11 cellular contexts compared by ENCODE assay signal in genomic region chr10:18607503-18607902, GRCh38. TPM values are rescaled to one million over a fixed set of nuclear protein-coding genes. Genes with fewer than 3 reads are reported as not detected.
DNase-seq lines count a peak whose midpoint lies in the region; ATAC-seq and TF ChIP-seq lines count a peak whose summit lies in the region.
"Had no signal": no experiment of that assay in that cellular context is flagged by ENCODE, and none has a peak within 500 bp of the region (broad histone marks: within the 10 kb centered on the region; RNA-seq: fewer than 3 reads in every experiment).

No MANE protein-coding gene starts in this region.

- H3K4me1 ChIP-seq in ovary (ENCODE audit: insufficient read depth): no peaks in the 10 kb centered on the region
- H3K4me1 ChIP-seq: BLaER1 had no signal

- no peaks in the 10 kb centered on the region for H3K4me1 Mint-ChIP-seq in T-helper 2 cell treated with Interferon-gamma antibody and Interleukin-4, amounts not matched to agents 5 μg/mL and 100 μg/mL, for 36 hours (ENCODE audit: low read depth)
- H3K4me1 Mint-ChIP-seq: IgD-negative memory B cell had no signal

- H3K9me3 ChIP-seq in ovary: no peaks in the 10 kb centered on the region
- H3K9me3 ChIP-seq: BLaER1, right lobe of liver had no signal

- TF ChIP-seq CTCF in astrocyte of the cerebellum (IDR thresholded peaks at IDR 0.05; ENCODE audit: low read depth, low read length, missing control alignments): no peak
- no peak for TF ChIP-seq CTCF in ovary (IDR thresholded peaks at IDR 0.05)

- no peak for ATAC-seq in activated CD4-positive, CD25-positive, alpha-beta regulatory T cell treated with anti-CD3 and anti-CD28 coated beads, Interleukin-2, amount 50 U/mL, for 24 hours

- H3K36me3 Mint-ChIP-seq in T-helper 2 cell treated with Interferon-gamma antibody and Interleukin-4, amounts not matched to agents 5 μg/mL and 100 μg/mL, for 36 hours (ENCODE audit: low read depth): peaks cover 31% of the 10 kb centered on the region

- in situ Hi-C loops in astrocyte of the cerebellum (cut with HindIII; ENCODE audit: low sequenced_read_pairs): loop anchor here (10.0 kb wide), 1 partner anchor 73 kb away; no protein-coding TSS in a partner anchor

- H3K36me3 ChIP-seq in ovary: no peaks in the 10 kb centered on the region

- TF ChIP-seq POLR2A in ovary (IDR thresholded peaks at IDR 0.05): no peak

- no peak overlapping the region for H3K27ac ChIP-seq in ovary
- H3K27ac ChIP-seq: BLaER1 had no signal

- H3K4me3 Mint-ChIP-seq in T-helper 2 cell treated with Interferon-gamma antibody and Interleukin-4, amounts not matched to agents 5 μg/mL and 100 μg/mL, for 36 hours: no peak overlapping the region
- H3K4me3 Mint-ChIP-seq: IgD-negative memory B cell had no signal

- H3K27ac Mint-ChIP-seq in T-helper 2 cell treated with Interferon-gamma antibody and Interleukin-4, amounts not matched to agents 5 μg/mL and 100 μg/mL, for 36 hours: no peak overlapping the region

- no peak for TF ChIP-seq EP300 in ovary (IDR thresholded peaks at IDR 0.05)

- DNase-seq in NCI-H1436 (lab: John Stamatoyannopoulos, UW) (peak; percentile 65), NCI-H1436 treated with DMSO at 0.1 percent for 48 hours (lab: John Stamatoyannopoulos, UW) (no peak), HT-29 (ENCODE audit: low spot score) (peak; percentile 76), astrocyte of the cerebellum (ENCODE audit: low read depth) (peak; percentile 79), ovary (peak in 3 of 5 donors; percentile 20 to 37 (median 35)), NCI-H2081 treated with DMSO at 0.1 percent for 48 hours (lab: John Stamatoyannopoulos, UW) (no peak)
- no peak for DNase-seq in T-helper 2 cell treated with Interferon-gamma antibody and Interleukin-4, amounts not matched to agents 5 μg/mL and 100 μg/mL, for 36 hours (ENCODE audit: low spot score)
- DNase-seq: right lobe of liver had no signal

- intact Hi-C loops in ovary (cut with DNase I): loop anchor here in 1 of 4 donors (10.0 kb wide), 1 partner anchor 743 kb away; no protein-coding TSS in a partner anchor

- 54 to 59% (median 56%) methylated on average over 1 of the region's 1 CpG for WGBS in ovary, 3 donors

- no peak overlapping the region for H3K4me3 ChIP-seq in astrocyte of the cerebellum (ENCODE audit: low read depth, low read length)
- no peak overlapping the region for H3K4me3 ChIP-seq in ovary
- H3K4me3 ChIP-seq: BLaER1, right lobe of liver had no signal

- H3K27me3 ChIP-seq in ovary: no peaks in the 10 kb centered on the region
- H3K27me3 ChIP-seq: BLaER1, right lobe of liver had no signal

- H3K27me3 Mint-ChIP-seq in T-helper 2 cell treated with Interferon-gamma antibody and Interleukin-4, amounts not matched to agents 5 μg/mL and 100 μg/mL, for 36 hours (ENCODE audit: low read depth): no peaks in the 10 kb centered on the region
- H3K27me3 Mint-ChIP-seq: IgD-negative memory B cell had no signal

- no peaks in the 10 kb centered on the region for H3K9me3 Mint-ChIP-seq in T-helper 2 cell treated with Interferon-gamma antibody and Interleukin-4, amounts not matched to agents 5 μg/mL and 100 μg/mL, for 36 hours
- H3K9me3 Mint-ChIP-seq: IgD-negative memory B cell had no signal

RNA-seq across cellular contexts. Expression of gene NSUN6, which starts 43.9 kb away (rescaled TPM):
- total RNA-seq in HT-29 (2014; rRNA removed; shearing (Covaris generic)): 4.5 and 5.6 TPM in 2 replicates
- total RNA-seq in ovary: 10 to 100 TPM; 13.0 to 19.5 (median 15.5) TPM
- 1 to 10 TPM; 8.9 to 9.7 TPM for polyA plus RNA-seq in ovary

RNA-seq across cellular contexts. Expression of gene ARL5B, which starts 51.7 kb away (rescaled TPM):
- 11.0 and 13.2 TPM in 2 replicates for total RNA-seq in HT-29 (2014; rRNA removed; shearing (Covaris generic))
- 10 to 100 TPM; 10.5 to 19.1 (median 13.0) TPM for total RNA-seq in ovary
- polyA plus RNA-seq in ovary: 1 to 10 TPM; 6.0 to 7.2 TPM

Comparison
In these comparisons a context has a peak if more than half of its experiments do, and no peak if none do; other contexts are left out.
1. DNase-seq: peak in NCI-H1436 (single experiment), HT-29 (single experiment), astrocyte of the cerebellum (single experiment) and ovary (3 of 5); none in NCI-H1436 treated with DMSO at 0.1 percent for 48 hours (single experiment), T-helper 2 cell treated with Interferon-gamma antibody and Interleukin-4, amounts not matched to agents 5 μg/mL and 100 μg/mL, for 36 hours (single experiment) and NCI-H2081 treated with DMSO at 0.1 percent for 48 hours (single experiment).